ENCODE assay signal across 8 cellular contexts in the genomic region with DNA sequence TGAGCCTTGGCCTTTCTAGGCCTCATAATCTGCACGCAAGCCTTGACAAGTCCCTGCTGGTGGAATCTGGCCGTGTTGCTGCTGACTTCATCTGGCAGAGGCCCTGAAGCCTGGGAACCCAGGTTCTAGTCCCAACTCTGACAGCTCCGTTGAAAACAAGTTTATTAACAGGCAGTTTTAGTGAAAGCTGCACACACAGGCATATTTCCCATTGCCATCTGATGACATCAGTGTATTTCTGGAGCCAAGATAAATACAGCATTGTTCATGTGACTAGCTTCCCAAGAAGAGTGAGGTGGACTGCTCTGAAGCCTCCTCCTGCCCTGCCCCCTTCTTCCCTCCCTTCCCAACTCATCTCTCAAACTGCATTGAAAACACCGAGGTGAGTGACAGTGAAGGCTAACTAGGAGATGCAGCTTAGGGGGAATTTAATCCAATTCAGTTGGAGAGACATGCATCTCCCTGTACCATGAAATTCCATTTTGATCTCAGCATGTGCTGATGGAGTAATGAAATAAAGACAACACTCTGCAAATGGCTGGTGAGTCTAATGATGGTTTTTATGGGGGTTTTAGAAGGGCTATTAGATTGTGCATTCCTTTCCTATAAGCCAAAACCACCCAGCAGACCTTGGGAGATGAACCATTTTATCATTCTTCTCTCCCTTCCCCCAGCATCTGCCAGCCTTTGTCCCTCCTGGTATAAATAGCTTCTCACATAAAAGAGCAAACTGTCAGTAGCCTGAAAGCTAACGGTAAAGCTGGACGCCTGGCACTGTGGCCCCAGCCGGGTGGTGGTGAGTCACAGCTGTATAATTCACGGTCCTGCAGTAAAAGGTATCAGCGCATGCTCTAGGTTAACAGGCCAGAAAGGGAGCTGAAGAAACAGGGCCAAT. TPM values are rescaled to one million over a fixed set of nuclear protein-coding genes. Genes with fewer than 3 reads are reported as not detected.
A peak's percentile ranks its signal among the peaks of the same experiment; 100 is the strongest.
DNase-seq lines count a peak whose midpoint lies in the region; ATAC-seq and TF ChIP-seq lines count a peak whose summit lies in the region.

No MANE protein-coding gene starts in this region.

- H3K36me3 ChIP-seq in adipocyte (ENCODE audit: control insufficient read depth, insufficient read depth, low read length, severe bottlenecking) (peaks cover under 1% of the 10 kb centered on the region), right atrium auricular region (no peaks in the 10 kb centered on the region), gastrocnemius medialis (no peaks in the 10 kb centered on the region)

- H3K4me3 ChIP-seq in adipocyte (ENCODE audit: low read length) (peak overlapping the region; percentile 11), right atrium auricular region (no peak overlapping the region), gastrocnemius medialis (no peak overlapping the region)

- in situ Hi-C loops in gastrocnemius medialis (cut with MboI; ENCODE audit: low sequenced_read_pairs in 4 of 4) = no loop called here

- no peak overlapping the region for H3K4me3 Mint-ChIP-seq in stimulated activated naive CD8-positive, alpha-beta T cell treated with anti-CD3 and anti-CD28 coated beads, Interleukin-15, amount 100 ng/mL, for 72 hours
- H3K4me3 Mint-ChIP-seq in activated CD4-positive, alpha-beta T cell treated with anti-CD3 and anti-CD28 coated beads, Interleukin-2, amount 10 ng/mL, durations not matched to agents 24 days and 14 days = no peak overlapping the region

- H3K9me3 ChIP-seq in adipocyte (ENCODE audit: control insufficient read depth, low read length) (no peaks in the 10 kb centered on the region), right atrium auricular region (no peaks in the 10 kb centered on the region), gastrocnemius medialis (no peaks in the 10 kb centered on the region)

- no peaks in the 10 kb centered on the region for H3K27me3 ChIP-seq in adipocyte (replicated peaks; ENCODE audit: control insufficient read depth, insufficient read depth, low read length)
- no peaks in the 10 kb centered on the region for H3K27me3 ChIP-seq in right atrium auricular region
- no peaks in the 10 kb centered on the region for H3K27me3 ChIP-seq in gastrocnemius medialis

- no peaks in the 10 kb centered on the region for H3K36me3 Mint-ChIP-seq in activated CD4-positive, alpha-beta T cell treated with anti-CD3 and anti-CD28 coated beads, Interleukin-2, amount 10 ng/mL, durations not matched to agents 24 days and 14 days (ENCODE audit: low read depth)

- no peak overlapping the region for H3K27ac Mint-ChIP-seq in stimulated activated naive CD8-positive, alpha-beta T cell treated with anti-CD3 and anti-CD28 coated beads, Interleukin-15, amount 100 ng/mL, for 72 hours
- H3K27ac Mint-ChIP-seq in activated CD4-positive, alpha-beta T cell treated with anti-CD3 and anti-CD28 coated beads, Interleukin-2, amount 10 ng/mL, durations not matched to agents 24 days and 14 days = no peak overlapping the region

- no peak overlapping the region for H3K9ac ChIP-seq in adipocyte (ENCODE audit: low read length)

- peak overlapping the region; percentile 75 to 89 for H3K27ac ChIP-seq in right atrium auricular region
- H3K27ac ChIP-seq in gastrocnemius medialis = peak overlapping the region; percentile 9 to 62 (median 42)

- TF ChIP-seq POLR2A in gastrocnemius medialis (IDR thresholded peaks at IDR 0.05) = no peak

- peaks cover 13% of the 10 kb centered on the region for H3K27me3 Mint-ChIP-seq in stimulated activated naive CD8-positive, alpha-beta T cell treated with anti-CD3 and anti-CD28 coated beads, Interleukin-15, amount 100 ng/mL, for 72 hours
- no peaks in the 10 kb centered on the region for H3K27me3 Mint-ChIP-seq in activated CD4-positive, alpha-beta T cell treated with anti-CD3 and anti-CD28 coated beads, Interleukin-2, amount 10 ng/mL, durations not matched to agents 24 days and 14 days

- H3K4me1 ChIP-seq in adipocyte (ENCODE audit: control insufficient read depth, insufficient read depth, low read length) (peaks cover 85% of the 10 kb centered on the region), right atrium auricular region (peaks cover 0 to 87% of the 10 kb centered on the region in 2 donors), gastrocnemius medialis (peaks cover 22 to 36% of the 10 kb centered on the region in 2 donors)

- intact Hi-C loops in gastrocnemius medialis (cut with DNase I; ENCODE audit: low total_unique reads) = loop anchor here (5.0 kb wide), 2 partner anchors 35 to 80 kb away; no protein-coding TSS in a partner anchor
- intact Hi-C loops in activated CD4-positive, alpha-beta T cell treated with anti-CD3 and anti-CD28 coated beads, Interleukin-2, amount 10 ng/mL, durations not matched to agents 24 days and 14 days (cut with micrococcal nuclease) = no loop called here

- no peaks in the 10 kb centered on the region for H3K4me1 Mint-ChIP-seq in stimulated activated naive CD8-positive, alpha-beta T cell treated with anti-CD3 and anti-CD28 coated beads, Interleukin-15, amount 100 ng/mL, for 72 hours
- H3K4me1 Mint-ChIP-seq in activated CD4-positive, alpha-beta T cell treated with anti-CD3 and anti-CD28 coated beads, Interleukin-2, amount 10 ng/mL, durations not matched to agents 24 days and 14 days = no peaks in the 10 kb centered on the region

- no peak for TF ChIP-seq CTCF in right atrium auricular region (IDR thresholded peaks at IDR 0.05)
- TF ChIP-seq CTCF in gastrocnemius medialis (IDR thresholded peaks at IDR 0.05 in 4 of 5, conservative IDR thresholded peaks at IDR 0.05 in 1 of 5) = no peak

- H3K9me3 Mint-ChIP-seq in stimulated activated naive CD8-positive, alpha-beta T cell treated with anti-CD3 and anti-CD28 coated beads, Interleukin-15, amount 100 ng/mL, for 72 hours = peaks cover 0 to 8% of the 10 kb centered on the region in 2 donors
- H3K9me3 Mint-ChIP-seq in activated CD4-positive, alpha-beta T cell treated with anti-CD3 and anti-CD28 coated beads, Interleukin-2, amount 10 ng/mL, durations not matched to agents 24 days and 14 days = no peaks in the 10 kb centered on the region

- ATAC-seq in gastrocnemius medialis (peak; percentile 41 to 58), GM18868 (IDR thresholded peaks at IDR 0.05; ENCODE audit: unreplicated experiment) (no peak)
- no peak for ATAC-seq in stimulated activated naive CD8-positive, alpha-beta T cell treated with anti-CD3 and anti-CD28 coated beads, Interleukin-15, amount 100 ng/mL, for 72 hours

- DNase-seq in HK-2 (ENCODE audit: unreplicated experiment) (peak; percentile 83), adipocyte (ENCODE audit: low read depth) (peak; percentile 77), right atrium auricular region (ENCODE audit: low spot score) (peak; percentile 80), gastrocnemius medialis (peak in 1 of 2 donors; percentile 35), KG1 (lab: John Stamatoyannopoulos, UW) (no peak)
- DNase-seq in stimulated activated naive CD8-positive, alpha-beta T cell treated with anti-CD3 and anti-CD28 coated beads, Interleukin-15, amount 100 ng/mL, for 72 hours = no peak
- DNase-seq in activated CD4-positive, alpha-beta T cell treated with anti-CD3 and anti-CD28 coated beads, Interleukin-2, amount 10 ng/mL, durations not matched to agents 24 days and 14 days = no peak

RNA-seq across cellular contexts. Expression of gene PRICKLE2, which starts 38.0 kb away (rescaled TPM):
- total RNA-seq in right atrium auricular region = 10 to 100 TPM; 18.4 to 22.2 TPM
- 1 to 10 TPM; 3.6 to 6.7 (median 4.6) TPM for total RNA-seq in gastrocnemius medialis
- total RNA-seq in activated CD4-positive, alpha-beta T cell treated with anti-CD3 and anti-CD28 coated beads, Interleukin-2, amount 10 ng/mL, durations not matched to agents 24 days and 14 days = not detected in 2 replicates

Comparison
In these comparisons a context has a peak if more than half of its experiments do, and no peak if none do; other contexts are left out.
1. DNase-seq: peak in HK-2 (single experiment), adipocyte (single experiment) and right atrium auricular region (single experiment); none in stimulated activated naive CD8-positive, alpha-beta T cell treated with anti-CD3 and anti-CD28 coated beads, Interleukin-15, amount 100 ng/mL, for 72 hours (0 of 2), KG1 (single experiment) and activated CD4-positive, alpha-beta T cell treated with anti-CD3 and anti-CD28 coated beads, Interleukin-2, amount 10 ng/mL, durations not matched to agents 24 days and 14 days (single experiment).
2. ATAC-seq: peak in gastrocnemius medialis (2 of 2); none in GM18868 (single experiment) and stimulated activated naive CD8-positive, alpha-beta T cell treated with anti-CD3 and anti-CD28 coated beads, Interleukin-15, amount 100 ng/mL, for 72 hours (single experiment).